1 cellular context compared by ENCODE assay signal in genomic region chr12:104535383-104535782, GRCh38.
TF ChIP-seq lines count a peak whose summit lies in the region.

No MANE protein-coding gene starts in this region.

TF ChIP-seq in IMR-90, 13 proteins besides CTCF, POLR2A, EP300 and RAD21 (continued from another document):
- no peak for TF ChIP-seq MAZ (IDR thresholded peaks at IDR 0.05; ENCODE audit: borderline replicate concordance, low read depth, low read length)
- no peak for TF ChIP-seq NFE2L2 (IDR thresholded peaks at IDR 0.05; ENCODE audit: low read depth, low read length)
- no peak for TF ChIP-seq CHD1 (IDR thresholded peaks at IDR 0.05; ENCODE audit: low read depth, low read length)
- no peak for TF ChIP-seq SMC3 (IDR thresholded peaks at IDR 0.05; ENCODE audit: low read depth, low read length)
